In the genomic region with DNA sequence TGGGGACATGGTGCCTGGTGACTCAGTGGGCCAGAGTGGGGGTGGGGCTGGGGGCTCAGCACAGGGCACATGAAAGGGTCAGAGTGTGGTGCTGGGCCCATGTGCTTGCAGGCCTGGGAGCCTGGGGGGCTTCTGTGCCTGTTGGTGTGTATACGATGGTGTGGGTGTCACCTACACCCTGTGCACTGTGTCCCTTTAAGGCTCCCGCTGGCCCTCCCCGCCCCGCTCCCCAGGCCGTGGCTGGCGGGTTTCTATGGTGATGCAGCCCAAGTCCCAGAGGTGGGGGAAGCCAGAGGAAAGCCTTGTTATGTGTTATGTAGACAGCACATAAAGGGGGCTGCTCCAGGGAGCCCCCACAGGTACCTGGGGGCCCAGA, we compare ENCODE assay signal across 10 cellular contexts. TPM values are rescaled to one million over a fixed set of nuclear protein-coding genes. Genes with fewer than 3 reads are reported as not detected.
"Had no signal": no experiment of that assay in that cellular context is flagged by ENCODE, and none has a peak within 500 bp of the region (broad histone marks: within the 10 kb centered on the region; RNA-seq: fewer than 3 reads in every experiment).

No MANE protein-coding gene starts in this region.

- H3K36me3 Mint-ChIP-seq: activated CD4-positive, alpha-beta memory T cell treated with anti-CD3 and anti-CD28 coated beads for 36 hours; activated naive CD4-positive, alpha-beta T cell treated with anti-CD3 and anti-CD28 coated beads, Interleukin-2, amount 50 U/mL, for 24 hours; stimulated activated memory B cell treated with anti-CD40 and anti-IgM and Interleukin-4, amounts not matched to agents 10 μg/mL and 1 μg/mL and 100 μg/mL, for 72 hours had no signal

- H3K9me3 Mint-ChIP-seq: activated CD4-positive, alpha-beta memory T cell treated with anti-CD3 and anti-CD28 coated beads for 36 hours; activated naive CD4-positive, alpha-beta T cell treated with anti-CD3 and anti-CD28 coated beads, Interleukin-2, amount 50 U/mL, for 24 hours; stimulated activated memory B cell treated with anti-CD40 and anti-IgM and Interleukin-4, amounts not matched to agents 10 μg/mL and 1 μg/mL and 100 μg/mL, for 72 hours had no signal

- DNase-seq: activated CD4-positive, alpha-beta memory T cell treated with anti-CD3 and anti-CD28 coated beads for 36 hours; activated CD8-positive, alpha-beta memory T cell treated with anti-CD3 and anti-CD28 coated beads, Interleukin-2, amount 50 U/mL, for 4 hours; activated effector memory CD4-positive, alpha-beta T cell treated with anti-CD3 and anti-CD28 coated beads, Interleukin-2, amount 50 U/mL, for 16 hours; activated T-cell treated with anti-CD3 and anti-CD28 coated beads, Interleukin-2, amount 50 U/mL, for 48 hours; adrenal gland; WERI-Rb-1 had no signal

- ATAC-seq: gastroesophageal sphincter; pancreas; stimulated activated memory B cell treated with anti-CD40 and anti-IgM and Interleukin-4, amounts not matched to agents 10 μg/mL and 1 μg/mL and 100 μg/mL, for 72 hours had no signal

- H3K4me3 Mint-ChIP-seq: activated CD4-positive, alpha-beta memory T cell treated with anti-CD3 and anti-CD28 coated beads for 36 hours; activated naive CD4-positive, alpha-beta T cell treated with anti-CD3 and anti-CD28 coated beads, Interleukin-2, amount 50 U/mL, for 24 hours; stimulated activated memory B cell treated with anti-CD40 and anti-IgM and Interleukin-4, amounts not matched to agents 10 μg/mL and 1 μg/mL and 100 μg/mL, for 72 hours had no signal

- H3K27ac Mint-ChIP-seq: activated CD4-positive, alpha-beta memory T cell treated with anti-CD3 and anti-CD28 coated beads for 36 hours; activated naive CD4-positive, alpha-beta T cell treated with anti-CD3 and anti-CD28 coated beads, Interleukin-2, amount 50 U/mL, for 24 hours; stimulated activated memory B cell treated with anti-CD40 and anti-IgM and Interleukin-4, amounts not matched to agents 10 μg/mL and 1 μg/mL and 100 μg/mL, for 72 hours had no signal

RNA-seq across cellular contexts. Expression of gene AVPR2, which starts 24.0 kb away (rescaled TPM):
- total RNA-seq: activated CD4-positive, alpha-beta memory T cell treated with anti-CD3 and anti-CD28 coated beads for 36 hours had no signal
